ENCODE assay signal across 9 cellular contexts in genomic region chr17:17822189-17822978, GRCh38. TPM values are rescaled to one million over a fixed set of nuclear protein-coding genes. Genes with fewer than 3 reads are reported as not detected.
DNase-seq lines count a peak whose midpoint lies in the region; ATAC-seq and TF ChIP-seq lines count a peak whose summit lies in the region.
"Had no signal": no experiment of that assay in that cellular context is flagged by ENCODE, and none has a peak within 500 bp of the region (broad histone marks: within the 10 kb centered on the region; RNA-seq: fewer than 3 reads in every experiment).

No MANE protein-coding gene starts in this region.

- H3K36me3 ChIP-seq in spleen = peaks cover 0 to 34% (median 18%) of the 10 kb centered on the region in 6 donors

- peaks cover 13% of the 10 kb centered on the region for H3K36me3 Mint-ChIP-seq in T-cell
- H3K36me3 Mint-ChIP-seq in progenitor cell of endocrine pancreas (ENCODE audit: insufficient read depth) = peaks cover 5% of the 10 kb centered on the region

- H3K4me1 Mint-ChIP-seq in T-cell (peaks cover 68 to 85% (median 78%) of the 10 kb centered on the region in 3 donors), progenitor cell of endocrine pancreas (ENCODE audit: low read depth) (peaks cover 27% of the 10 kb centered on the region)

- H3K27ac Mint-ChIP-seq in T-cell (peak overlapping the region in 1 of 2 donors; percentile 52), progenitor cell of endocrine pancreas (peak overlapping the region; percentile 77)

- POLR2A ChIA-PET in T-cell (lab: Charles Lee) = interaction anchor here in 1 of 2 donors (2.1 kb wide), 1 partner anchor 13 kb away, joined by 7 read pairs; no protein-coding TSS in a partner anchor

- H3K9me3 Mint-ChIP-seq in T-cell (no peaks in the 10 kb centered on the region), progenitor cell of endocrine pancreas (ENCODE audit: low read depth) (no peaks in the 10 kb centered on the region)

- H3K27me3 Mint-ChIP-seq in T-cell (no peaks in the 10 kb centered on the region), progenitor cell of endocrine pancreas (no peaks in the 10 kb centered on the region)

- ATAC-seq in T-cell (replicated peaks in 1 of 4) (no peak), HG03457 (IDR thresholded peaks at IDR 0.05; ENCODE audit: unreplicated experiment) (no peak)

- TF ChIP-seq CTCF in foreskin fibroblast (IDR thresholded peaks at IDR 0.05; ENCODE audit: low read depth, low read length) (no peak), progenitor cell of endocrine pancreas (IDR thresholded peaks at IDR 0.05; ENCODE audit: unreplicated experiment) (no peak), spleen (IDR thresholded peaks at IDR 0.05 in 8 of 11, conservative IDR thresholded peaks at IDR 0.05 in 3 of 11) (no peak)

- TF ChIP-seq POLR2A in spleen (IDR thresholded peaks at IDR 0.05) = no peak

- H3K4me3 Mint-ChIP-seq in T-cell (peak overlapping the region; percentile 9 to 76 (median 59)), progenitor cell of endocrine pancreas (ENCODE audit: low read depth) (peak overlapping the region; percentile 48)

- no peaks in the 10 kb centered on the region for H3K9me3 ChIP-seq in spleen
- H3K9me3 ChIP-seq: SJSA1 had no signal

- intact Hi-C loops in spleen (cut with DNase I; ENCODE audit: low total_unique reads) = no loop called here

- WGBS in spleen, 5 donors = 32 to 82% (median 73%) methylated on average over 2 to 4 of the region's 4 CpGs

- peaks cover 34 to 95% (median 69%) of the 10 kb centered on the region in 6 donors for H3K4me1 ChIP-seq in spleen

- peak overlapping the region in 1 of 8 donors; percentile 84 for H3K27ac ChIP-seq in spleen
- H3K27ac ChIP-seq: SJSA1 had no signal

- CTCF ChIA-PET in T-cell (lab: Charles Lee) = no interaction called here

- H3K27me3 ChIP-seq in spleen (replicated peaks in 1 of 7) = no peaks in the 10 kb centered on the region
- H3K27me3 ChIP-seq: SJSA1 had no signal

- DNase-seq in GM03348 (ENCODE audit: low spot score) (peak; percentile 88), T-cell (no peak), foreskin fibroblast (peak; percentile 82 to 94), progenitor cell of endocrine pancreas (ENCODE audit: low spot score, unreplicated experiment) (no peak), spleen (no peak), Kasumi-1 (lab: John Stamatoyannopoulos, UW) (no peak), HPDE6-E6E7 (ENCODE audit: extremely low spot score) (no peak)

- peak overlapping the region; percentile 54 to 92 for H3K4me3 ChIP-seq in foreskin fibroblast (ENCODE audit: low read depth in 1 of 2, low read length in 2 of 2)
- peak overlapping the region in 2 of 8 donors; percentile 40 to 41 for H3K4me3 ChIP-seq in spleen

RNA-seq across cellular contexts. Expression of gene SREBF1, which starts 14.4 kb away (rescaled TPM):
- 100 to 1,000 TPM in 2 of 5 donors, 10 to 100 TPM in 3; 24.6 to 279 (median 38.9) TPM for total RNA-seq in T-cell
- total RNA-seq in progenitor cell of endocrine pancreas = 85.0 and 98.9 TPM in 2 replicates
- 10 to 100 TPM; 35.4 to 74.8 (median 56.7) TPM for total RNA-seq in spleen
- polyA plus RNA-seq in spleen = 10 to 100 TPM; 25.0 to 38.2 (median 33.7) TPM

Comparison
In these comparisons a context has a peak if more than half of its experiments do, and no peak if none do; other contexts are left out.
1. DNase-seq: peak in GM03348 (single experiment) and foreskin fibroblast (2 of 2); none in T-cell (0 of 34), progenitor cell of endocrine pancreas (single experiment), spleen (single experiment), Kasumi-1 (0 of 2) and HPDE6-E6E7 (single experiment).